10 cellular contexts compared by ENCODE assay signal in genomic region chrX:47573334-47574095, GRCh38. TPM values are rescaled to one million over a fixed set of nuclear protein-coding genes. Genes with fewer than 3 reads are reported as not detected.
DNase-seq lines count a peak whose midpoint lies in the region; ATAC-seq and TF ChIP-seq lines count a peak whose summit lies in the region.
"Had no signal": no experiment of that assay in that cellular context is flagged by ENCODE, and none has a peak within 500 bp of the region (broad histone marks: within the 10 kb centered on the region; RNA-seq: fewer than 3 reads in every experiment).

No MANE protein-coding gene starts in this region.

- no peaks in the 10 kb centered on the region for H3K9me3 Mint-ChIP-seq in activated T-cell treated with anti-CD3 and anti-CD28 coated beads, Interleukin-2, amount 50 U/mL, for 24 hours
- H3K9me3 Mint-ChIP-seq in endothelial cell (ENCODE audit: unreplicated experiment) = no peaks in the 10 kb centered on the region

- H3K27ac ChIP-seq in upper lobe of right lung = peak overlapping the region; percentile 24

- H3K27me3 Mint-ChIP-seq in activated T-cell treated with anti-CD3 and anti-CD28 coated beads, Interleukin-2, amount 50 U/mL, for 24 hours = peaks cover 46% of the 10 kb centered on the region
- H3K27me3 Mint-ChIP-seq in endothelial cell (ENCODE audit: unreplicated experiment) = peaks cover 16% of the 10 kb centered on the region

- H3K36me3 ChIP-seq in upper lobe of right lung = peaks cover 10% of the 10 kb centered on the region

- H3K27ac Mint-ChIP-seq in activated T-cell treated with anti-CD3 and anti-CD28 coated beads, Interleukin-2, amount 50 U/mL, for 24 hours = peak overlapping the region; percentile 56
- H3K27ac Mint-ChIP-seq in endothelial cell (ENCODE audit: unreplicated experiment) = peak overlapping the region; percentile 67
- H3K27ac Mint-ChIP-seq: B cell had no signal

- H3K4me3 Mint-ChIP-seq in activated T-cell treated with anti-CD3 and anti-CD28 coated beads, Interleukin-2, amount 50 U/mL, for 24 hours = no peak overlapping the region
- H3K4me3 Mint-ChIP-seq in endothelial cell (ENCODE audit: unreplicated experiment) = peak overlapping the region; percentile 78
- H3K4me3 Mint-ChIP-seq: B cell had no signal

- peaks cover 13% of the 10 kb centered on the region for H3K4me1 Mint-ChIP-seq in activated T-cell treated with anti-CD3 and anti-CD28 coated beads, Interleukin-2, amount 50 U/mL, for 24 hours (ENCODE audit: low read depth)
- H3K4me1 Mint-ChIP-seq in endothelial cell (ENCODE audit: unreplicated experiment) = peaks cover 12% of the 10 kb centered on the region

- H3K9me3 ChIP-seq in upper lobe of right lung = no peaks in the 10 kb centered on the region

- peaks cover 41% of the 10 kb centered on the region for H3K36me3 Mint-ChIP-seq in activated T-cell treated with anti-CD3 and anti-CD28 coated beads, Interleukin-2, amount 50 U/mL, for 24 hours (ENCODE audit: low read depth)
- peaks cover 21% of the 10 kb centered on the region for H3K36me3 Mint-ChIP-seq in endothelial cell (ENCODE audit: low read depth, unreplicated experiment)

- no peaks in the 10 kb centered on the region for H3K27me3 ChIP-seq in upper lobe of right lung

- ATAC-seq in upper lobe of right lung (peak; percentile 11), HG03097 (IDR thresholded peaks at IDR 0.05; ENCODE audit: low FRiP score, unreplicated experiment) (no peak)

- no peaks in the 10 kb centered on the region for H3K4me1 ChIP-seq in upper lobe of right lung

- no peak for DNase-seq in activated T-cell treated with anti-CD3 and anti-CD28 coated beads, Interleukin-2, amount 50 U/mL, for 24 hours
- DNase-seq in activated T-cell treated with anti-CD3 and anti-CD28 coated beads for 4 hours = no peak
- peak; percentile 45 for DNase-seq in endothelial cell (ENCODE audit: low spot score)
- peak; percentile 82 for DNase-seq in mesenteric fat pad (ENCODE audit: low spot score)
- DNase-seq in upper lobe of right lung = no peak
- no peak for DNase-seq in NCI-H510A treated with DMSO at 0.1 percent for 48 hours (lab: John Stamatoyannopoulos, UW)
- no peak for DNase-seq in DMS153 treated with DMSO at 0.1 percent for 48 hours (lab: John Stamatoyannopoulos, UW; ENCODE audit: unreplicated experiment)
- DNase-seq: NCI-H1694 had no signal

- TF ChIP-seq CTCF in endothelial cell (IDR thresholded peaks at IDR 0.05; ENCODE audit: unreplicated experiment) = no peak
- no peak for TF ChIP-seq CTCF in upper lobe of right lung (IDR thresholded peaks at IDR 0.05)

- intact Hi-C loops in upper lobe of right lung (cut with DNase I) = no loop called here

- H3K4me3 ChIP-seq in upper lobe of right lung = peak overlapping the region; percentile 25

RNA-seq across cellular contexts. Expression of gene TIMP1, which starts 8.7 kb away (rescaled TPM):
- 267 TPM for total RNA-seq in endothelial cell (ENCODE audit: unreplicated experiment)
- 410 TPM for total RNA-seq in mesenteric fat pad
- total RNA-seq in upper lobe of right lung = 324 TPM

RNA-seq across cellular contexts. Expression of gene ARAF, which starts 12.5 kb away (rescaled TPM):
- total RNA-seq in endothelial cell (ENCODE audit: unreplicated experiment) (49.4 TPM), mesenteric fat pad (70.9 TPM), upper lobe of right lung (87.4 TPM)

RNA-seq across cellular contexts. Expression of gene SYN1, which starts 46.1 kb away (rescaled TPM):
- total RNA-seq in endothelial cell (ENCODE audit: unreplicated experiment) (2.9 TPM), mesenteric fat pad (not detected), upper lobe of right lung (0.75 TPM)
- total RNA-seq: B cell had no signal

RNA-seq across cellular contexts. Expression of gene CFP, which starts 56.2 kb away (rescaled TPM):
- total RNA-seq in endothelial cell (ENCODE audit: unreplicated experiment) (27.5 TPM), mesenteric fat pad (11.8 TPM), upper lobe of right lung (14.9 TPM)

Comparison
In these comparisons a context has a peak if more than half of its experiments do, and no peak if none do; other contexts are left out.
1. DNase-seq: peak in endothelial cell (single experiment) and mesenteric fat pad (single experiment); none in activated T-cell treated with anti-CD3 and anti-CD28 coated beads, Interleukin-2, amount 50 U/mL, for 24 hours (single experiment), activated T-cell treated with anti-CD3 and anti-CD28 coated beads for 4 hours (single experiment), upper lobe of right lung (single experiment), NCI-H510A treated with DMSO at 0.1 percent for 48 hours (single experiment) and DMS153 treated with DMSO at 0.1 percent for 48 hours (single experiment).